ENCODE assay signal across 27 cellular contexts in genomic region chr3:13104511-13104910, GRCh38. TPM values are rescaled to one million over a fixed set of nuclear protein-coding genes. Genes with fewer than 3 reads are reported as not detected.
DNase-seq lines count a peak whose midpoint lies in the region; ATAC-seq, FAIRE-seq and TF ChIP-seq lines count a peak whose summit lies in the region.
"Had no signal": no experiment of that assay in that cellular context is flagged by ENCODE, and none has a peak within 500 bp of the region (broad histone marks: within the 10 kb centered on the region; RNA-seq: fewer than 3 reads in every experiment).

No MANE protein-coding gene starts in this region.

- H3K27me3 ChIP-seq in right atrium auricular region (no peaks in the 10 kb centered on the region), H7 (ENCODE audit: control insufficient read depth, insufficient read depth, low read length) (no peaks in the 10 kb centered on the region)
- H3K27me3 ChIP-seq: BLaER1 treated with 17β-estradiol and CSF1 and Interleukin-3, amounts not matched to agents 10 nM and 100 nM; SJSA1 had no signal

- no peak for ATAC-seq in Right ventricle myocardium inferior
- no peak for ATAC-seq in GM18519 (IDR thresholded peaks at IDR 0.05; ENCODE audit: low FRiP score, unreplicated experiment)
- ATAC-seq in HG03175 (IDR thresholded peaks at IDR 0.05; ENCODE audit: unreplicated experiment) = no peak
- ATAC-seq: Panc1 had no signal

- intact Hi-C loops in Right ventricle myocardium inferior (cut with DNase I) (no loop called here), kidney (cut with DNase I) (no loop called here), posterior vena cava (cut with DNase I) (no loop called here)

- no peaks in the 10 kb centered on the region for H3K9me3 ChIP-seq in right atrium auricular region
- no peaks in the 10 kb centered on the region for H3K9me3 ChIP-seq in kidney (ENCODE audit: control insufficient read depth in 1 of 2, low read length in 2 of 2)
- H3K9me3 ChIP-seq: SJSA1 had no signal

- TF ChIP-seq CTCF in right atrium auricular region (IDR thresholded peaks at IDR 0.05) (no peak), kidney (IDR thresholded peaks at IDR 0.05; ENCODE audit: borderline replicate concordance, extremely low read depth, insufficient read depth) (no peak)

- H3K4me3 ChIP-seq in right atrium auricular region = no peak overlapping the region
- no peak overlapping the region for H3K4me3 ChIP-seq in H7 (ENCODE audit: insufficient read depth, low read depth, low read length)
- no peak overlapping the region for H3K4me3 ChIP-seq in kidney (ENCODE audit: low read length in 2 of 2)
- H3K4me3 ChIP-seq: BLaER1 treated with 17β-estradiol and CSF1 and Interleukin-3, amounts not matched to agents 10 nM and 100 nM; GM23248; SJSA1 had no signal

- H3K4me1 ChIP-seq in right atrium auricular region (no peaks in the 10 kb centered on the region), kidney (ENCODE audit: control insufficient read depth in 1 of 2, insufficient read depth in 1 of 2, low read depth in 1 of 2, low read length in 2 of 2) (no peaks in the 10 kb centered on the region)
- H3K4me1 ChIP-seq: SJSA1 had no signal

- DNase-seq in Right ventricle myocardium inferior (ENCODE audit: missing footprints) (peak; percentile 25), right atrium auricular region (ENCODE audit: low spot score) (no peak), H7 (peak; percentile 78), kidney (peak; percentile 61), posterior vena cava (ENCODE audit: low spot score) (peak; percentile 46), dermis blood vessel endothelial cell (no peak)
- DNase-seq: ACHN; Calu3; DMS153; GM23248; HCEC 1CT; NCI-H1105; NCI-H146; NCI-H2029 treated with DMSO at 0.1 percent for 48 hours; NCI-H2171; NCI-H345; NCI-H524; NCI-H774; NK-92 treated with Interleukin-12 subunit alpha and Interleukin-12 subunit beta, amount 100 ng/mL, for 24 hours had no signal

- H3K36me3 ChIP-seq in right atrium auricular region (no peaks in the 10 kb centered on the region), H7 (replicated peaks; ENCODE audit: control insufficient read depth, insufficient read depth, low read length) (no peaks in the 10 kb centered on the region), kidney (ENCODE audit: control insufficient read depth in 1 of 2, insufficient read depth in 2 of 2, low read length in 2 of 2) (no peaks in the 10 kb centered on the region)
- H3K36me3 ChIP-seq: BLaER1 treated with 17β-estradiol and CSF1 and Interleukin-3, amounts not matched to agents 10 nM and 100 nM; SJSA1 had no signal

- FAIRE-seq in kidney (lab: Jason Lieb, UNC) = no peak
- FAIRE-seq: GM12891, HTR-8/SVneo had no signal

- H3K9ac ChIP-seq in kidney (ENCODE audit: low read length in 2 of 2) = no peak overlapping the region
- H3K9ac ChIP-seq: BLaER1 treated with 17β-estradiol and CSF1 and Interleukin-3, amounts not matched to agents 10 nM and 100 nM; GM23248 had no signal

- H3K27ac ChIP-seq in right atrium auricular region (no peak overlapping the region), kidney (ENCODE audit: low read depth in 2 of 2, low read length in 2 of 2) (no peak overlapping the region)
- H3K27ac ChIP-seq: 22Rv1; BLaER1 treated with 17β-estradiol and CSF1 and Interleukin-3, amounts not matched to agents 10 nM and 100 nM; GM23248; SJSA1 had no signal

RNA-seq across cellular contexts. Expression of gene IQSEC1, which starts 31.3 kb away (rescaled TPM):
- 81.2 TPM for total RNA-seq in Right ventricle myocardium inferior
- total RNA-seq in right atrium auricular region = 10 to 100 TPM; 57.5 to 63.9 TPM
- 13.5 and 22.5 TPM in 2 replicates for total RNA-seq in H7 (2014; rRNA removed; shearing (Covaris generic))
- 45.7 TPM for total RNA-seq in kidney
- polyA plus RNA-seq in kidney (ENCODE audit: insufficient read depth, low read depth, low replicate concordance) = 15.1 TPM
- 10 to 100 TPM; 53.5 to 60.7 TPM for total RNA-seq in posterior vena cava
- 63.1 and 83.7 TPM in 2 replicates for total RNA-seq in dermis blood vessel endothelial cell

Comparison
In these comparisons a context has a peak if more than half of its experiments do, and no peak if none do; other contexts are left out.
1. DNase-seq: peak in Right ventricle myocardium inferior (single experiment), H7 (single experiment), kidney (single experiment) and posterior vena cava (single experiment); none in right atrium auricular region (single experiment) and dermis blood vessel endothelial cell (single experiment).